Comparison of ENCODE assay signal across 8 cellular contexts in genomic region chr10:59907918-59908807, GRCh38. TPM values are rescaled to one million over a fixed set of nuclear protein-coding genes. Genes with fewer than 3 reads are reported as not detected.
DNase-seq lines count a peak whose midpoint lies in the region; TF ChIP-seq lines count a peak whose summit lies in the region.

No MANE protein-coding gene starts in this region.

- H3K9me3 Mint-ChIP-seq in CD4-positive, alpha-beta memory T cell = peaks cover 0 to 6% (median 5%) of the 10 kb centered on the region in 8 donors

- POLR2A ChIA-PET in CD4-positive, alpha-beta memory T cell (lab: Charles Lee; ENCODE audit: partially characterized antibody) = interaction anchor here (0.7 to 1.7 kb wide), 3 partner anchors 29 to 1639 kb away, joined by 3 to 6 read pairs (median 5); partner anchors contain the start of gene CISD1

- peaks cover 37 to 49% (median 45%) of the 10 kb centered on the region in 4 donors for H3K4me1 Mint-ChIP-seq in CD4-positive, alpha-beta memory T cell

- H3K27ac ChIP-seq in CD4-positive, alpha-beta memory T cell (ENCODE audit: low read depth, low read length) = peak overlapping the region; percentile 77
- H3K27ac ChIP-seq in KOPT-K1 (ENCODE audit: low read depth, low read length, poor library complexity, severe bottlenecking) = peak overlapping the region; percentile 74

- peak overlapping the region; percentile 93 to 98 (median 96) for H3K4me3 Mint-ChIP-seq in CD4-positive, alpha-beta memory T cell

- TF ChIP-seq CTCF in GM20000 (IDR thresholded peaks at IDR 0.05; ENCODE audit: extremely low read depth, missing control alignments) = no peak

- H3K27me3 Mint-ChIP-seq in CD4-positive, alpha-beta memory T cell = peaks cover 1 to 3% of the 10 kb centered on the region in 2 donors

- intact Hi-C loops in CD4-positive, alpha-beta memory T cell (cut with micrococcal nuclease) = loop anchor here (2.0 to 5.0 kb wide), 6 partner anchors 27 to 1639 kb away; partner anchors contain the start of genes CDK1, CISD1 and TFAM

- H3K4me1 ChIP-seq in CD4-positive, alpha-beta memory T cell (ENCODE audit: insufficient read depth, low read length) = peaks cover 46% of the 10 kb centered on the region

- H3K27me3 ChIP-seq in CD4-positive, alpha-beta memory T cell (ENCODE audit: insufficient read depth, low read length) = no peaks in the 10 kb centered on the region

- CTCF ChIA-PET in CD4-positive, alpha-beta memory T cell (lab: Charles Lee; ENCODE audit: partially characterized antibody) = interaction anchor here (1.0 to 2.9 kb wide), 4 partner anchors 37 to 282 kb away, joined by 3 to 10 read pairs (median 3); no protein-coding TSS in a partner anchor

- H3K36me3 Mint-ChIP-seq in CD4-positive, alpha-beta memory T cell = peaks cover 5 to 11% of the 10 kb centered on the region in 2 donors

- H3K9me3 ChIP-seq in CD4-positive, alpha-beta memory T cell (ENCODE audit: control insufficient read depth in 1 of 2, low read length in 2 of 2) = no peaks in the 10 kb centered on the region
- H3K9me3 ChIP-seq in KOPT-K1 (ENCODE audit: insufficient read depth, low read length, poor library complexity, severe bottlenecking) = no peaks in the 10 kb centered on the region

- H3K27ac Mint-ChIP-seq in CD4-positive, alpha-beta memory T cell = peak overlapping the region; percentile 82 to 99 (median 95)

- no peaks in the 10 kb centered on the region for H3K36me3 ChIP-seq in CD4-positive, alpha-beta memory T cell (ENCODE audit: insufficient read depth, low read length)
- H3K36me3 ChIP-seq in KOPT-K1 (ENCODE audit: insufficient read depth, low read length) = no peaks in the 10 kb centered on the region

- H3K4me3 ChIP-seq in CD4-positive, alpha-beta memory T cell (ENCODE audit: low read length in 2 of 2) = peak overlapping the region; percentile 42 to 81

- peak; percentile 33 to 65 (median 42) for DNase-seq in CD4-positive, alpha-beta memory T cell
- DNase-seq in GM20000 (ENCODE audit: low spot score) (peak; percentile 39), medulla oblongata (ENCODE audit: extremely low spot score) (peak; percentile 89), NCI-H1105 (lab: John Stamatoyannopoulos, UW) (no peak)
- DNase-seq in activated CD4-positive, alpha-beta T cell treated with anti-CD3 and anti-CD28 coated beads for 4 hours = peak; percentile 41 to 50
- DNase-seq in effector CD4-positive, alpha-beta T cell = peak; percentile 29
- peak; percentile 19 to 29 for DNase-seq in stimulated activated CD8-positive, alpha-beta memory T cell treated with anti-CD3 and anti-CD28 coated beads, Interleukin-7, amount 100 ng/mL, for 4 hours (ENCODE audit: low read depth in 2 of 2)

RNA-seq across cellular contexts. Expression of gene CCDC6, which starts 1.8 kb away (rescaled TPM):
- 10 to 100 TPM; 20.9 to 22.5 TPM for total RNA-seq in CD4-positive, alpha-beta memory T cell
- polyA plus RNA-seq in CD4-positive, alpha-beta memory T cell = 1 to 10 TPM; 4.4 to 6.1 TPM
